Comparison of ENCODE assay signal across 8 cellular contexts in genomic region chr2:130372055-130372832, GRCh38. TPM values are rescaled to one million over a fixed set of nuclear protein-coding genes. Genes with fewer than 3 reads are reported as not detected.
A peak's percentile ranks its signal among the peaks of the same experiment; 100 is the strongest.
DNase-seq lines count a peak whose midpoint lies in the region; TF ChIP-seq lines count a peak whose summit lies in the region.

No MANE protein-coding gene starts in this region.

- H3K4me3 Mint-ChIP-seq in neural crest cell, result peak overlapping the region; percentile 92

- peak overlapping the region; percentile 95 for H3K4me3 ChIP-seq in fibroblast of villous mesenchyme (ENCODE audit: low read depth, low read length)

- TF ChIP-seq CTCF in GM20000 (IDR thresholded peaks at IDR 0.05; ENCODE audit: extremely low read depth, missing control alignments) (peak; percentile 76), fibroblast of villous mesenchyme (IDR thresholded peaks at IDR 0.05; ENCODE audit: insufficient read depth, low read depth, low read length) (peak; percentile 82), neural crest cell (conservative IDR thresholded peaks at IDR 0.05) (peak; percentile 99)

- peaks cover 15% of the 10 kb centered on the region for H3K4me1 Mint-ChIP-seq in neural crest cell

- H3K27me3 Mint-ChIP-seq in neural crest cell (ENCODE audit: low read depth), result no peaks in the 10 kb centered on the region

- peak overlapping the region; percentile 89 for H3K27ac Mint-ChIP-seq in neural crest cell (ENCODE audit: unreplicated experiment)

- no peaks in the 10 kb centered on the region for H3K9me3 Mint-ChIP-seq in neural crest cell

- peaks cover 4% of the 10 kb centered on the region for H3K36me3 Mint-ChIP-seq in neural crest cell (ENCODE audit: low read depth)

- DNase-seq in DMS114 treated with DMSO at 0.1 percent for 48 hours (lab: John Stamatoyannopoulos, UW; ENCODE audit: unreplicated experiment) (peak; percentile 40), GM20000 (ENCODE audit: low spot score) (peak; percentile 91), HPDE6-E6E7 (ENCODE audit: extremely low spot score) (peak; percentile 79), RKO (ENCODE audit: low spot score) (peak; percentile 89), fibroblast of villous mesenchyme (ENCODE audit: low read depth) (peak; percentile 86), neural crest cell (ENCODE audit: low read depth, low spot score) (peak; percentile 95), stromal cell of bone marrow (ENCODE audit: low read depth) (peak; percentile 72)
- DNase-seq in activated effector memory CD4-positive, alpha-beta T cell treated with Interleukin-2 at 50 U/mL for 16 hours, result peak; percentile 69

RNA-seq across cellular contexts. Expression of gene PTPN18, which starts 16.4 kb away (rescaled TPM):
- 17.7 and 18.4 TPM in 2 replicates for total RNA-seq in fibroblast of villous mesenchyme
- 30.4 and 31.3 TPM in 2 replicates for total RNA-seq in neural crest cell

RNA-seq across cellular contexts. Expression of gene IMP4, which starts 29.5 kb away (rescaled TPM):
- total RNA-seq in fibroblast of villous mesenchyme (60.5 and 68.0 TPM in 2 replicates), neural crest cell (62.1 and 69.1 TPM in 2 replicates)

Comparison
In these comparisons a context has a peak if more than half of its experiments do, and no peak if none do; other contexts are left out.
1. Peak in every context shown above with its lines: DNase-seq and H3K4me3 ChIP-seq.
2. DNase-seq: peak in every context shown above with its lines; median percentile 95 in neural crest cell; 91 in GM20000; 89 in RKO; 86 in fibroblast of villous mesenchyme; 79 in HPDE6-E6E7; 72 in stromal cell of bone marrow; 69 in activated effector memory CD4-positive, alpha-beta T cell treated with Interleukin-2 at 50 U/mL for 16 hours; 40 in DMS114 treated with DMSO at 0.1 percent for 48 hours.